9 cellular contexts compared by ENCODE assay signal in genomic region chr6:138682722-138683521, GRCh38.
DNase-seq lines count a peak whose midpoint lies in the region; ATAC-seq and TF ChIP-seq lines count a peak whose summit lies in the region.
"Had no signal": no experiment of that assay in that cellular context is flagged by ENCODE, and none has a peak within 500 bp of the region (broad histone marks: within the 10 kb centered on the region; RNA-seq: fewer than 3 reads in every experiment).

No MANE protein-coding gene starts in this region.

- POLR2A ChIA-PET in HCT116 (lab: Charles Lee) = no interaction called here

- H3K4me2 ChIP-seq in HCT116 (ENCODE audit: low read length) = peak overlapping the region; percentile 31

- no peaks in the 10 kb centered on the region for H3K36me3 ChIP-seq in HCT116 (ENCODE audit: control insufficient read depth in 1 of 2, insufficient read depth in 2 of 2, low read length in 2 of 2)
- no peaks in the 10 kb centered on the region for H3K36me3 ChIP-seq in esophagus muscularis mucosa

- no peak overlapping the region for H2AFZ ChIP-seq in HCT116 (ENCODE audit: low read depth, low read length, poor library complexity, severe bottlenecking)

- CTCF ChIA-PET in HCT116 (lab: Charles Lee) = interaction anchor here (0.6 kb wide), 1 partner anchor 678 kb away, joined by 3 read pairs; no protein-coding TSS in a partner anchor

- no peak for TF ChIP-seq RAD21 in HCT116 (IDR thresholded peaks at IDR 0.05; ENCODE audit: low read depth)

- peaks cover 21% of the 10 kb centered on the region; the same call in 1 of the 2 replicates for H3K79me2 ChIP-seq in HCT116 (ENCODE audit: insufficient read depth, low read length)

- H3K4me1 ChIP-seq in HCT116 (ENCODE audit: control insufficient read depth in 1 of 2, insufficient read depth in 2 of 2, low read length in 2 of 2) (peaks cover 3 to 13% of the 10 kb centered on the region in 2 experiments; a peak in 3 of 4 replicates), esophagus muscularis mucosa (peaks cover 0 to 11% (median 4%) of the 10 kb centered on the region in 4 donors)

- no TSS peak for BruUV-seq in HCT116 (replicated peaks; lab: Mats Ljungman, UMichigan)

- intact Hi-C loops in HCT116 (cut with micrococcal nuclease) (no loop called here), esophagus muscularis mucosa (cut with DNase I) (no loop called here), sciatic nerve (cut with DNase I) (no loop called here)

- no peaks in the 10 kb centered on the region for H4K20me1 ChIP-seq in HCT116 (ENCODE audit: insufficient read depth)

- no peaks in the 10 kb centered on the region for H3K9me3 ChIP-seq in HCT116 (ENCODE audit: control insufficient read depth in 1 of 2, insufficient read depth in 1 of 2, low read depth in 1 of 2, low read length in 2 of 2)
- no peaks in the 10 kb centered on the region for H3K9me3 ChIP-seq in esophagus muscularis mucosa

- DNase-seq in HCT116 (ENCODE audit: low read depth, low spot score) = no peak
- DNase-seq in RPMI7951 (ENCODE audit: low read depth) = peak; percentile 90
- DNase-seq in esophagus muscularis mucosa (ENCODE audit: extremely low spot score) = no peak
- no peak for DNase-seq in sciatic nerve (ENCODE audit: low spot score)
- no peak for DNase-seq in COLO829 (ENCODE audit: low spot score)
- DNase-seq in NCI-H1417 (lab: John Stamatoyannopoulos, UW) = no peak
- no peak for DNase-seq in dedifferentiated amniotic fluid mesenchymal stem cell (ENCODE audit: extremely low spot score)
- DNase-seq: activated CD4-positive, alpha-beta T cell treated with anti-CD3 and anti-CD28 coated beads, Interleukin-2, amount 50 U/mL, for 1 hour had no signal

- 69% methylated on average over 22 of the region's 25 CpGs for WGBS in esophagus muscularis mucosa

- H3K27ac ChIP-seq in HCT116 (ENCODE audit: low read depth, low read length) = no peak overlapping the region
- peak overlapping the region in 2 of 4 donors; percentile 31 to 61 for H3K27ac ChIP-seq in esophagus muscularis mucosa (replicated peaks in 1 of 4)

- TF ChIP-seq EP300 in esophagus muscularis mucosa (IDR thresholded peaks at IDR 0.05) = no peak

- TF ChIP-seq POLR2A in HCT116 (IDR thresholded peaks at IDR 0.05; ENCODE audit: borderline replicate concordance, extremely low read depth, insufficient read depth, insufficient read length) (no peak), esophagus muscularis mucosa (IDR thresholded peaks at IDR 0.05; ENCODE audit: low read depth) (no peak)

- RAD21 ChIA-PET in HCT116 (lab: Charles Lee; ENCODE audit: low non-redundant PET in 1 of 2, low total read pairs in 2 of 2, uncharacterized antibody in 2 of 2, unreplicated experiment in 2 of 2) = no interaction called here

- H3K4me3 ChIP-seq in HCT116 (replicated peaks in 1 of 2; ENCODE audit: low read depth in 1 of 2, low read length in 2 of 2) = no peak overlapping the region
- peak overlapping the region in 3 of 4 donors; percentile 8 to 34 (median 31) for H3K4me3 ChIP-seq in esophagus muscularis mucosa

- TF ChIP-seq CTCF in HCT116 (IDR thresholded peaks at IDR 0.05 in 2 of 3, conservative IDR thresholded peaks at IDR 0.05 in 1 of 3; ENCODE audit: borderline replicate concordance in 1 of 3, insufficient read depth in 1 of 3, low read depth in 2 of 3, low read length in 2 of 3) = no peak
- TF ChIP-seq CTCF in esophagus muscularis mucosa (IDR thresholded peaks at IDR 0.05) = no peak

- no peak overlapping the region; the same call in 1 of the 2 replicates for H3K9ac ChIP-seq in HCT116 (ENCODE audit: low read length)

- no peaks in the 10 kb centered on the region for H3K27me3 ChIP-seq in HCT116 (ENCODE audit: insufficient read depth, low read length)
- H3K27me3 ChIP-seq in esophagus muscularis mucosa = no peaks in the 10 kb centered on the region

- ATAC-seq in HCT116 = peak; percentile 63
- ATAC-seq in sciatic nerve = peak; percentile 39
- ATAC-seq in GM19395 (IDR thresholded peaks at IDR 0.05; ENCODE audit: unreplicated experiment) = no peak

- H3K9me2 ChIP-seq in HCT116 (ENCODE audit: insufficient read depth) = no peaks in the 10 kb centered on the region

TF ChIP-seq in HCT116, 20 proteins besides CTCF, POLR2A, EP300 and RAD21:
- no peak for TF ChIP-seq REST (IDR thresholded peaks at IDR 0.05; ENCODE audit: low read depth)
- peak; percentile 49 for TF ChIP-seq FOSL1 (IDR thresholded peaks at IDR 0.05; ENCODE audit: low read depth)
- no peak for TF ChIP-seq ZBTB33 (IDR thresholded peaks at IDR 0.05; ENCODE audit: extremely low read depth, insufficient replicate concordance, low read length)
- TF ChIP-seq JUND (IDR thresholded peaks at IDR 0.05) = peak; percentile 42
- 0 out of 2 replicates have a peak, but pooled peaks have one; percentile 18 for TF ChIP-seq POLR2AphosphoS5 (IDR thresholded peaks at IDR 0.05; ENCODE audit: low read depth, low read length)

Comparison
In these comparisons a context has a peak if more than half of its experiments do, and no peak if none do; other contexts are left out.
1. H3K4me3 ChIP-seq: peak in esophagus muscularis mucosa (3 of 4); none in HCT116 (0 of 2).